8 cellular contexts compared by ENCODE assay signal in the genomic region with DNA sequence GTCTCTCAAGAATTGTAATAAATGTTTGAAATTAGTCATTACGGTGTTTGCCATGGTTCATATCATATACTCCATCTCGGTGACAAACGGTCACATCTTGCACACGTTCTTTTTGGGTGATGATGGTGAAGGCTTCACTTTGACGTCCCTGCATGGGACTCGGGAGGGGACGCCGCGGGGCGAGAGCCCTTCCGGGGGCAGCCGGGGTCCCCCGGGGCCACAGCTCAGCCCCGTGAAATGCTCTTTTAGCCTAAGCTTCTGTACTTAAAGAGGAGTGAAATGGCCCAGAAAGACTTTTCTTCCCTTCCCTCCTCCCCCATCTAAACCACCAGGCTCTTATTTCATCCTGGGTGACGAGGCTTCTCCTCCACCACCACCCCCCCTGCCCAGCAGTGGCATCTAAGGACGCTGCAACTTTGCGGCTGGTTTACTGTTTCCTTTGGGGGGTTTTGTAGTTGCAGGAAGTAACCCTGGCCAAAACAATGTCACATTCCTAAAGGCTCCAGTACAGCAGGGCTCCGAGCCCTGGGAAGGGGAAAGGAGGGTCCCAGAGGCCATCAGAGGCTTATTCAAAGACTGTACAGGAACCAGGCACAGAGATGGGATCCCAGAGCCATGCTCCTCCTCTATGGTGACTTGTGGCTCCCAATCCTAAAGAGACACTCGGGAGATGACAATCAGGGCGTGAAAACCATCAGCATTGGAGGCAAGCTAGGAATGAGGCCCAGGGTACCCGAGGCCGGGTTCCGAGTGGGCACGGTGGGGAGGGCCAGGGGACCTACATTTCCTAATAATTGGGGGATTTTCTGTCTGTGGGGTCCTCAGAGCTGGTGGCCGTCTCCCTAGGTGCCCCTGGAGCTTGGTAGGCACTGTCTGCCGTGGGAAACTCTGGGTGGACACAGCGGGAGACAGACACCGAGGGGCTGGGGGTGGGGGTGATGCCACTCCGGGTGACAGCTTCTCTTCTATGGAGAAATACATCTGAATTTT.
DNase-seq lines count a peak whose midpoint lies in the region; ATAC-seq lines count a peak whose summit lies in the region.

No MANE protein-coding gene starts in this region.

- DNase-seq in M059J (ENCODE audit: low read depth) = peak; percentile 69
- DNase-seq in activated CD8-positive, alpha-beta memory T cell treated with anti-CD3 and anti-CD28 coated beads, Interleukin-2, amount 50 U/mL, for 4 hours = peak; percentile 56
- DNase-seq in hepatic stellate cell (ENCODE audit: low spot score) = peak; percentile 16
- peak; percentile 20 to 39 for DNase-seq in stimulated activated CD8-positive, alpha-beta memory T cell treated with anti-CD3 and anti-CD28 coated beads, Interleukin-2, amount 100 ng/mL, for 1 hour (ENCODE audit: low read depth in 2 of 2)
- no peak for DNase-seq in NCI-H187 (lab: John Stamatoyannopoulos, UW)
- DNase-seq in NAMALWA (ENCODE audit: low spot score) = no peak
- DNase-seq in DMS114 treated with DMSO at 0.1 percent for 48 hours (lab: John Stamatoyannopoulos, UW; ENCODE audit: unreplicated experiment) = no peak

- no peak for ATAC-seq in HG03139 (IDR thresholded peaks at IDR 0.05; ENCODE audit: unreplicated experiment)

Comparison
In these comparisons a context has a peak if more than half of its experiments do, and no peak if none do; other contexts are left out.
1. DNase-seq: peak in M059J (single experiment), activated CD8-positive, alpha-beta memory T cell treated with anti-CD3 and anti-CD28 coated beads, Interleukin-2, amount 50 U/mL, for 4 hours (single experiment), hepatic stellate cell (single experiment) and stimulated activated CD8-positive, alpha-beta memory T cell treated with anti-CD3 and anti-CD28 coated beads, Interleukin-2, amount 100 ng/mL, for 1 hour (2 of 2); none in NCI-H187 (0 of 2), NAMALWA (single experiment) and DMS114 treated with DMSO at 0.1 percent for 48 hours (single experiment).